In genomic region chr9:81689343-81690175, GRCh38 we compare ENCODE assay signal across 8 cellular contexts. TPM values are rescaled to one million over a fixed set of nuclear protein-coding genes. Genes with fewer than 3 reads are reported as not detected.
DNase-seq lines count a peak whose midpoint lies in the region; ATAC-seq, FAIRE-seq and TF ChIP-seq lines count a peak whose summit lies in the region.

TLE1 (minus strand) TSS chr9:81689547; CDS start chr9:81688240, 1,307 bp downstream.

- ATAC-seq in HG02610 (IDR thresholded peaks at IDR 0.05; ENCODE audit: unreplicated experiment) = peak; percentile 80

- H3K4me3 ChIP-seq in left ventricle myocardium inferior (peak within 1 kb of the TSS; percentile 85), transverse colon (peak within 1 kb of the TSS; percentile 60 to 92 (median 74))

- peaks cover 30% of the 10 kb centered on the region for H3K27me3 ChIP-seq in left ventricle myocardium inferior (ENCODE audit: low read depth)
- H3K27me3 ChIP-seq in transverse colon = no peaks in the 10 kb centered on the region

- H3K9me3 ChIP-seq in left ventricle myocardium inferior (replicated peaks) (no peaks in the 10 kb centered on the region), transverse colon (no peaks in the 10 kb centered on the region)

- in situ Hi-C loops in transverse colon (cut with MboI; ENCODE audit: low pct_ligation_motif_present in 1 of 4, low pct_unique_long_range_greater_than_20kb in 1 of 4, low sequenced_read_pairs in 3 of 4) = loop anchor here in 2 of 4 donors (25.0 kb wide), 1 partner anchor 923 kb away; no protein-coding TSS in a partner anchor

- H3K36me3 ChIP-seq in left ventricle myocardium inferior (no peaks in the 10 kb centered on the region), transverse colon (no peaks in the 10 kb centered on the region)

- WGBS in transverse colon (ENCODE audit: low coverage in 1 of 2), 2 donors = 0% methylated on average over 7 to 36 of the region's 95 CpGs

- peak; percentile 2 for TF ChIP-seq EP300 in transverse colon (IDR thresholded peaks at IDR 0.05; ENCODE audit: low read depth)

- peaks cover 55% of the 10 kb centered on the region for H3K4me1 ChIP-seq in left ventricle myocardium inferior
- H3K4me1 ChIP-seq in transverse colon = peaks cover 11 to 34% (median 30%) of the 10 kb centered on the region in 4 donors

- DNase-seq in NCI-H1092 treated with DMSO at 0.1 percent for 48 hours (lab: John Stamatoyannopoulos, UW) (peak; percentile 99), T-helper 1 cell (peak in 4 of 5 donors; percentile 42 to 68 (median 53)), anterior cingulate cortex (lab: John Stamatoyannopoulos, UW) (peak; percentile 94 to 100 (median 99)), left ventricle myocardium inferior (peak; percentile 99), posterior cingulate gyrus (peak; percentile 99 to 100 (median 100)), transverse colon (peak; percentile 99)

- TF ChIP-seq POLR2A in transverse colon (IDR thresholded peaks at IDR 0.05) = peak; percentile 77

- intact Hi-C loops in left ventricle myocardium inferior (cut with micrococcal nuclease) = loop anchor here (5.0 to 10.0 kb wide), 2 partner anchors 155 to 162 kb away; no protein-coding TSS in a partner anchor
- intact Hi-C loops in posterior cingulate gyrus (cut with DNase I) = loop anchor here (1.0 kb wide), 1 partner anchor 137 kb away; no protein-coding TSS in a partner anchor
- intact Hi-C loops in transverse colon (cut with DNase I; ENCODE audit: low total_unique reads) = loop anchor here (5.0 to 10.0 kb wide), 5 partner anchors 77 to 892 kb away; no protein-coding TSS in a partner anchor

- no peak for TF ChIP-seq CTCF in left ventricle myocardium inferior (IDR thresholded peaks at IDR 0.05; ENCODE audit: borderline replicate concordance)
- no peak for TF ChIP-seq CTCF in transverse colon (IDR thresholded peaks at IDR 0.05)

- FAIRE-seq in G401.6 (lab: Jason Lieb, UNC) = peak; percentile 95

- H3K27ac ChIP-seq in left ventricle myocardium inferior (replicated peaks) (peak within 1 kb of the TSS; percentile 89), transverse colon (peak within 1 kb of the TSS; percentile 89 to 95 (median 93))

RNA-seq across cellular contexts. Expression of gene TLE1, which starts in this region (rescaled TPM):
- 8.5 TPM for total RNA-seq in left ventricle myocardium inferior
- total RNA-seq in transverse colon = 10 to 100 TPM; 51.5 to 77.3 (median 62.2) TPM

Comparison
In these comparisons a context has a peak if more than half of its experiments do, and no peak if none do; other contexts are left out.
1. Peak in every context shown above with its lines: DNase-seq, ATAC-seq, H3K4me3 ChIP-seq and H3K27ac ChIP-seq.